ENCODE assay signal across 17 cellular contexts in genomic region chr6:142893088-142893487, GRCh38. TPM values are rescaled to one million over a fixed set of nuclear protein-coding genes. Genes with fewer than 3 reads are reported as not detected.
A peak's percentile ranks its signal among the peaks of the same experiment; 100 is the strongest.
DNase-seq lines count a peak whose midpoint lies in the region; ATAC-seq, FAIRE-seq and TF ChIP-seq lines count a peak whose summit lies in the region.
"Had no signal": no experiment of that assay in that cellular context is flagged by ENCODE, and none has a peak within 500 bp of the region (broad histone marks: within the 10 kb centered on the region; RNA-seq: fewer than 3 reads in every experiment).

No MANE protein-coding gene starts in this region.

- no TSS peak for BruUV-seq in endothelial cell of umbilical vein (replicated peaks; lab: Mats Ljungman, UMichigan)

- intact Hi-C loops in endothelial cell of umbilical vein (cut with micrococcal nuclease) (no loop called here), posterior vena cava (cut with DNase I) (no loop called here)
- intact Hi-C loops in naive thymus-derived CD4-positive, alpha-beta T cell (cut with micrococcal nuclease), result no loop called here

- H3K27ac ChIP-seq in endothelial cell of umbilical vein (ENCODE audit: insufficient read depth, low read depth, low read length), result no peak overlapping the region
- H3K27ac ChIP-seq in naive thymus-derived CD4-positive, alpha-beta T cell (ENCODE audit: low read depth, low read length), result no peak overlapping the region
- H3K27ac ChIP-seq: colonic mucosa, neutrophil, sigmoid colon had no signal

- H3K4me1 Mint-ChIP-seq in naive thymus-derived CD4-positive, alpha-beta T cell, result peaks cover 21 to 68% (median 55%) of the 10 kb centered on the region in 7 donors

- H3K9me3 Mint-ChIP-seq in naive thymus-derived CD4-positive, alpha-beta T cell, result no peaks in the 10 kb centered on the region

- no peaks in the 10 kb centered on the region for H3K9me3 ChIP-seq in endothelial cell of umbilical vein (replicated peaks; ENCODE audit: control insufficient read depth, insufficient read depth, low read length)
- H3K9me3 ChIP-seq in naive thymus-derived CD4-positive, alpha-beta T cell (ENCODE audit: control insufficient read depth in 2 of 3, low read length in 3 of 3), result no peaks in the 10 kb centered on the region
- H3K9me3 ChIP-seq: colonic mucosa, HAP-1, neutrophil, sigmoid colon had no signal

- CTCF ChIA-PET in endothelial cell of umbilical vein (lab: Charles Lee), result interaction anchor here (1.3 to 1.8 kb wide), 2 partner anchors 20 to 25 kb away, joined by 3 to 4 read pairs; no protein-coding TSS in a partner anchor
- CTCF ChIA-PET in naive thymus-derived CD4-positive, alpha-beta T cell (lab: Charles Lee), result interaction anchor here (1.3 kb wide), 1 partner anchor 8 kb away, joined by 3 read pairs; no protein-coding TSS in a partner anchor

- TF ChIP-seq POLR2A in endothelial cell of umbilical vein (IDR thresholded peaks at IDR 0.05; ENCODE audit: low read depth, low read length), result no peak

- H3K9ac ChIP-seq in endothelial cell of umbilical vein (replicated peaks; ENCODE audit: extremely low read depth, insufficient read depth, low read length), result no peak overlapping the region

- no peaks in the 10 kb centered on the region for H3K27me3 Mint-ChIP-seq in naive thymus-derived CD4-positive, alpha-beta T cell
- H3K27me3 Mint-ChIP-seq: B cell had no signal

- H3K9me1 ChIP-seq in endothelial cell of umbilical vein (replicated peaks; ENCODE audit: control insufficient read depth, extremely low read depth, insufficient read depth, low read length), result no peaks in the 10 kb centered on the region

- dilution Hi-C loops in endothelial cell of umbilical vein (cut with MboI; ENCODE audit: extremely low pct_ligation_motif_present, low sequenced_read_pairs), result no loop called here

- no peak for TF ChIP-seq CTCF in endothelial cell of umbilical vein (IDR thresholded peaks at IDR 0.05; ENCODE audit: extremely low read depth in 1 of 2, insufficient read depth in 1 of 2, low read depth in 1 of 2, low read length in 2 of 2)
- no peak for TF ChIP-seq CTCF in omental fat pad (IDR thresholded peaks at IDR 0.05)

- H3K27me3 ChIP-seq in endothelial cell of umbilical vein (ENCODE audit: control insufficient read depth in 2 of 2, insufficient read depth in 2 of 2, low read length in 2 of 2), result no peaks in the 10 kb centered on the region
- no peaks in the 10 kb centered on the region for H3K27me3 ChIP-seq in naive thymus-derived CD4-positive, alpha-beta T cell (ENCODE audit: control insufficient read depth in 2 of 2, insufficient read depth in 2 of 2, low read length in 2 of 2)
- H3K27me3 ChIP-seq: colonic mucosa, neutrophil, sigmoid colon had no signal

- no peak for FAIRE-seq in endothelial cell of umbilical vein (lab: Jason Lieb, UNC)

- peak; percentile 6 for DNase-seq in H4 (ENCODE audit: low spot score)
- DNase-seq in RPMI7951 (ENCODE audit: low read depth), result peak; percentile 28
- DNase-seq in endothelial cell of umbilical vein (ENCODE audit: low read depth, low spot score), result peak; percentile 75
- DNase-seq in naive thymus-derived CD4-positive, alpha-beta T cell, result no peak
- DNase-seq in NCI-H526 (lab: John Stamatoyannopoulos, UW), result no peak
- DNase-seq in NOMO-1 treated with dmso at 0.1 percent for 144 hours (lab: John Stamatoyannopoulos, UW; ENCODE audit: unreplicated experiment), result no peak
- no peak for DNase-seq in posterior vena cava (ENCODE audit: low spot score)
- DNase-seq in omental fat pad (ENCODE audit: low spot score), result no peak
- DNase-seq: colonic mucosa; islet precursor cell; NCI-H2081 treated with DMSO at 0.1 percent for 48 hours; NCI-H524; sigmoid colon; stimulated activated CD4-positive, alpha-beta T cell treated with anti-CD3 and anti-CD28 coated beads, Interleukin-2, amount 100 ng/mL, for 48 hours had no signal

- H3K4me3 ChIP-seq in endothelial cell of umbilical vein (replicated peaks in 1 of 3; ENCODE audit: insufficient read depth in 1 of 3, low read depth in 1 of 3, low read length in 3 of 3), result no peak overlapping the region
- no peak overlapping the region for H3K4me3 ChIP-seq in naive thymus-derived CD4-positive, alpha-beta T cell (ENCODE audit: low read length)
- H3K4me3 ChIP-seq: colonic mucosa, HAP-1, sigmoid colon had no signal

- peaks cover 4 to 23% (median 13%) of the 10 kb centered on the region in 5 donors for H3K36me3 Mint-ChIP-seq in naive thymus-derived CD4-positive, alpha-beta T cell

- H3K4me3 Mint-ChIP-seq in naive thymus-derived CD4-positive, alpha-beta T cell, result peak overlapping the region in 1 of 10 donors; percentile 61
- H3K4me3 Mint-ChIP-seq: B cell had no signal

- no peaks in the 10 kb centered on the region for H3K79me2 ChIP-seq in endothelial cell of umbilical vein (ENCODE audit: control insufficient read depth, insufficient read depth, low read length)

- no peaks in the 10 kb centered on the region for H3K36me3 ChIP-seq in endothelial cell of umbilical vein (ENCODE audit: control insufficient read depth in 2 of 2, extremely low read depth in 1 of 2, insufficient read depth in 2 of 2, low read length in 2 of 2)
- H3K36me3 ChIP-seq in naive thymus-derived CD4-positive, alpha-beta T cell (ENCODE audit: control insufficient read depth in 2 of 3, insufficient read depth in 3 of 3, low read length in 3 of 3), result no peaks in the 10 kb centered on the region
- H3K36me3 ChIP-seq: colonic mucosa, HAP-1, neutrophil, sigmoid colon had no signal

- POLR2A ChIA-PET in endothelial cell of umbilical vein (lab: Charles Lee), result no interaction called here
- POLR2A ChIA-PET in naive thymus-derived CD4-positive, alpha-beta T cell (lab: Charles Lee), result interaction anchor here (1.2 to 2.1 kb wide), 6 partner anchors 9 to 47 kb away, joined by 4 to 9 read pairs (median 4); no protein-coding TSS in a partner anchor

- no peak for ATAC-seq in naive thymus-derived CD4-positive, alpha-beta T cell
- ATAC-seq in omental fat pad (ENCODE audit: low FRiP score), result no peak

- no peak overlapping the region for H2AFZ ChIP-seq in endothelial cell of umbilical vein (ENCODE audit: low read depth, low read length)

- H3K4me2 ChIP-seq in endothelial cell of umbilical vein (ENCODE audit: insufficient read depth, low read length), result no peak overlapping the region

- H3K27ac Mint-ChIP-seq in naive thymus-derived CD4-positive, alpha-beta T cell, result peak overlapping the region in 5 of 9 donors; percentile 32 to 87 (median 48)
- H3K27ac Mint-ChIP-seq: B cell had no signal

- peaks cover 18% of the 10 kb centered on the region for H3K4me1 ChIP-seq in endothelial cell of umbilical vein (ENCODE audit: control insufficient read depth, extremely low read depth, insufficient read depth, low read length)
- H3K4me1 ChIP-seq in naive thymus-derived CD4-positive, alpha-beta T cell (ENCODE audit: control insufficient read depth in 2 of 2, insufficient read depth in 2 of 2, low read length in 2 of 2), result peaks cover 0 to 43% of the 10 kb centered on the region in 2 donors
- H3K4me1 ChIP-seq: colonic mucosa, HAP-1 had no signal

- no peaks in the 10 kb centered on the region for H4K20me1 ChIP-seq in endothelial cell of umbilical vein (replicated peaks; ENCODE audit: control insufficient read depth, extremely low read depth, insufficient read depth, low read length)

TF ChIP-seq in endothelial cell of umbilical vein, 7 proteins besides CTCF, POLR2A, EP300 and RAD21:
- peak; percentile 67 for TF ChIP-seq JUN (IDR thresholded peaks at IDR 0.05; ENCODE audit: borderline replicate concordance, insufficient read depth, insufficient read length, low read depth)
- TF ChIP-seq POLR2AphosphoS5 (IDR thresholded peaks at IDR 0.05; ENCODE audit: insufficient read depth, low read depth, low read length), result no peak
- TF ChIP-seq MYC (IDR thresholded peaks at IDR 0.05; ENCODE audit: low read depth, low read length), result no peak
- no peak for TF ChIP-seq MAX (IDR thresholded peaks at IDR 0.05; ENCODE audit: insufficient read depth, insufficient read length)
- peak; percentile 27 for TF ChIP-seq FOS (IDR thresholded peaks at IDR 0.05; ENCODE audit: borderline replicate concordance, insufficient read depth, low read length)
- TF ChIP-seq GATA2 (IDR thresholded peaks at IDR 0.05; ENCODE audit: insufficient read depth, insufficient read length, low read depth, low read length), result peak; percentile 81
- no peak for TF ChIP-seq EZH2 (IDR thresholded peaks at IDR 0.05; ENCODE audit: borderline replicate concordance, low read depth, low read length, severe bottlenecking)

RNA-seq across cellular contexts. Expression of gene HIVEP2, which starts 51.9 kb away (rescaled TPM):
- 3.6 and 4.1 TPM in 2 replicates for total RNA-seq in H4 (2014; rRNA removed; shearing (Covaris generic))
- 7.3 and 8.8 TPM in 2 replicates for total RNA-seq in RPMI7951 (2014; rRNA removed; shearing (Covaris generic))
- total RNA-seq in endothelial cell of umbilical vein, result 4.7 and 5.2 TPM in 2 replicates
- polyA plus RNA-seq in endothelial cell of umbilical vein, result 0.86 and 1.3 TPM in 2 replicates
- polyA plus RNA-seq in endothelial cell of umbilical vein (2011; cell fraction: cytosol; rRNA removed), result 1.3 TPM in 2 replicates
- 2.4 and 2.9 TPM in 2 replicates for polyA plus RNA-seq in endothelial cell of umbilical vein (2011; cell fraction: nucleus; rRNA removed)
- 2.7 and 3.0 TPM in 2 replicates for polyA plus RNA-seq in endothelial cell of umbilical vein (2012)
- 4.3 and 4.9 TPM in 2 replicates for polyA minus RNA-seq in endothelial cell of umbilical vein
- polyA minus RNA-seq in endothelial cell of umbilical vein (2011; cell fraction: cytosol; rRNA and poly(A)+ RNA removed), result 2.6 TPM
- 5.4 and 5.8 TPM in 2 replicates for polyA minus RNA-seq in endothelial cell of umbilical vein (2011; cell fraction: nucleus; rRNA and poly(A)+ RNA removed)
- 10 to 100 TPM; 26.8 to 92.1 (median 58.9) TPM for total RNA-seq in naive thymus-derived CD4-positive, alpha-beta T cell
- polyA plus RNA-seq in naive thymus-derived CD4-positive, alpha-beta T cell, result 10 to 100 TPM; 12.2 to 29.0 TPM
- total RNA-seq in posterior vena cava, result 10 to 100 TPM; 28.4 to 30.8 TPM
- 10 to 100 TPM; 14.9 to 47.3 (median 26.9) TPM for total RNA-seq in omental fat pad

Comparison
In these comparisons a context has a peak if more than half of its experiments do, and no peak if none do; other contexts are left out.
1. DNase-seq: peak in H4 (single experiment), RPMI7951 (single experiment) and endothelial cell of umbilical vein (single experiment); none in naive thymus-derived CD4-positive, alpha-beta T cell (0 of 9), NCI-H526 (0 of 2), NOMO-1 treated with dmso at 0.1 percent for 144 hours (single experiment), posterior vena cava (single experiment) and omental fat pad (single experiment).